Comparison of ENCODE assay signal across 13 cellular contexts in genomic region chr7:141262101-141262819, GRCh38.
A peak's percentile ranks its signal among the peaks of the same experiment; 100 is the strongest.
DNase-seq lines count a peak whose midpoint lies in the region; ATAC-seq and TF ChIP-seq lines count a peak whose summit lies in the region.
"Had no signal": no experiment of that assay in that cellular context is flagged by ENCODE, and none has a peak within 500 bp of the region (broad histone marks: within the 10 kb centered on the region; RNA-seq: fewer than 3 reads in every experiment).

No MANE protein-coding gene starts in this region.

- no peaks in the 10 kb centered on the region for H3K4me1 ChIP-seq in GM23248 (ENCODE audit: insufficient read depth)

- no peak for ATAC-seq in HG03469 (IDR thresholded peaks at IDR 0.05; ENCODE audit: unreplicated experiment)
- ATAC-seq in activated T-cell treated with anti-CD3 and anti-CD28 coated beads, Interleukin-2, amount 50 U/mL, for 4 hours: no peak
- ATAC-seq: naive thymus-derived CD4-positive, alpha-beta T cell had no signal

- no peaks in the 10 kb centered on the region for H4K20me1 ChIP-seq in GM23248 (ENCODE audit: insufficient read depth)

- H3K27me3 ChIP-seq in GM23248 (replicated peaks; ENCODE audit: insufficient read depth): no peaks in the 10 kb centered on the region

- peaks cover 3% of the 10 kb centered on the region for H3K27me3 Mint-ChIP-seq in activated T-cell treated with anti-CD3 and anti-CD28 coated beads, Interleukin-2, amount 50 U/mL, for 4 hours (ENCODE audit: low read depth)

- no peaks in the 10 kb centered on the region for H3K9me3 ChIP-seq in GM23248 (ENCODE audit: low read depth)

- no peak overlapping the region for H3K4me3 Mint-ChIP-seq in activated T-cell treated with anti-CD3 and anti-CD28 coated beads, Interleukin-2, amount 50 U/mL, for 4 hours

- H3F3A ChIP-seq in GM23248 (ENCODE audit: insufficient read depth): no peaks in the 10 kb centered on the region

- no peaks in the 10 kb centered on the region for H3K4me1 Mint-ChIP-seq in activated T-cell treated with anti-CD3 and anti-CD28 coated beads, Interleukin-2, amount 50 U/mL, for 4 hours (ENCODE audit: low read depth)

- H3K4me3 ChIP-seq in GM23248 (no peak overlapping the region), fibroblast of mammary gland (ENCODE audit: control insufficient read depth, low read depth, low read length) (no peak overlapping the region)

- H3K36me3 ChIP-seq in GM23248 (ENCODE audit: low read depth): no peaks in the 10 kb centered on the region

- DNase-seq in GM23248 (peak; percentile 26), RKO (ENCODE audit: low spot score) (peak; percentile 27), fibroblast of mammary gland (ENCODE audit: low read depth) (peak; percentile 15), pons (ENCODE audit: low spot score) (peak; percentile 52), NCI-H524 treated with DMSO at 0.1 percent for 48 hours (lab: John Stamatoyannopoulos, UW) (no peak)
- no peak for DNase-seq in activated T-cell treated with anti-CD3 and anti-CD28 coated beads, Interleukin-2, amount 50 U/mL, for 4 hours
- DNase-seq: amniotic stem cell; naive thymus-derived CD4-positive, alpha-beta T cell; NCI-H187 treated with DMSO at 0.1 percent for 48 hours; OCI-M1; stimulated activated CD8-positive, alpha-beta memory T cell treated with anti-CD3 and anti-CD28 coated beads, Interleukin-4, amount 100 ng/mL, for 48 hours; T1000 had no signal

- no peak overlapping the region for H3K27ac ChIP-seq in GM23248

- no peaks in the 10 kb centered on the region for H3K36me3 Mint-ChIP-seq in activated T-cell treated with anti-CD3 and anti-CD28 coated beads, Interleukin-2, amount 50 U/mL, for 4 hours (ENCODE audit: insufficient read depth)

- H3K9me3 Mint-ChIP-seq in activated T-cell treated with anti-CD3 and anti-CD28 coated beads, Interleukin-2, amount 50 U/mL, for 4 hours: peaks cover 24% of the 10 kb centered on the region

- H3K4me2 ChIP-seq in GM23248 (ENCODE audit: unreplicated experiment): no peak overlapping the region

- H3K9ac ChIP-seq in GM23248: no peak overlapping the region

- H3K79me2 ChIP-seq in GM23248 (ENCODE audit: insufficient read depth): no peaks in the 10 kb centered on the region

- in situ Hi-C loops in GM23248 (cut with MboI): no loop called here

- no peaks in the 10 kb centered on the region for H3K9me2 ChIP-seq in GM23248 (ENCODE audit: insufficient read depth)

- peak; percentile 30 for TF ChIP-seq CTCF in fibroblast of mammary gland (conservative IDR thresholded peaks at IDR 0.05; ENCODE audit: control insufficient read depth, insufficient read depth, low read depth, low read length)

- WGBS in GM23248 (ENCODE audit: low coverage in 1 of 2, low lambda C conversion rate in 2 of 2, missing lambda C conversion rate in 2 of 2), 2 experiments: 13 to 23% methylated on average over 4 of the region's 4 CpGs

- no peak overlapping the region for H2AFZ ChIP-seq in GM23248

Comparison
In these comparisons a context has a peak if more than half of its experiments do, and no peak if none do; other contexts are left out.
1. DNase-seq: peak in GM23248 (single experiment), RKO (single experiment), fibroblast of mammary gland (single experiment) and pons (single experiment); none in activated T-cell treated with anti-CD3 and anti-CD28 coated beads, Interleukin-2, amount 50 U/mL, for 4 hours (single experiment) and NCI-H524 treated with DMSO at 0.1 percent for 48 hours (single experiment).